In genomic region chr7:143123326-143123725, GRCh38 we compare ENCODE assay signal across 22 cellular contexts. TPM values are rescaled to one million over a fixed set of nuclear protein-coding genes. Genes with fewer than 3 reads are reported as not detected.
"Had no signal": no experiment of that assay in that cellular context is flagged by ENCODE, and none has a peak within 500 bp of the region (broad histone marks: within the 10 kb centered on the region; RNA-seq: fewer than 3 reads in every experiment).

No MANE protein-coding gene starts in this region.

RNA-seq across cellular contexts. Expression of gene PIP, which starts 8.6 kb away (rescaled TPM):
- total RNA-seq: naive thymus-derived CD8-positive, alpha-beta T cell; natural killer cell treated with Interleukin-12 subunit alpha and Interleukin-12 subunit beta and Interleukin-15 and Interleukin-18, amount 100 ng/mL, for 72 hours; neural crest cell; omental fat pad; osteocyte; pancreas; posterior vena cava; pulmonary artery endothelial cell; right atrium auricular region; sciatic nerve; skeletal muscle tissue; stomach; subcutaneous adipose tissue; temporal lobe; thyroid gland; tibial nerve; ureter had no signal
- polyA plus RNA-seq: naive thymus-derived CD8-positive, alpha-beta T cell; pancreas; small intestine had no signal

RNA-seq across cellular contexts. Expression of gene TAS2R39, which starts 59.9 kb away (rescaled TPM):
- total RNA-seq: naive thymus-derived CD8-positive, alpha-beta T cell; natural killer cell treated with Interleukin-12 subunit alpha and Interleukin-12 subunit beta and Interleukin-15 and Interleukin-18, amount 100 ng/mL, for 72 hours; neural crest cell; omental fat pad; osteocyte; pancreas; posterior vena cava; prostate gland; pulmonary artery endothelial cell; right atrium auricular region; sciatic nerve; skeletal muscle tissue; stomach; subcutaneous adipose tissue; temporal lobe; thoracic aorta; thyroid gland; tibial nerve; upper lobe of left lung; ureter; vagina had no signal
- polyA plus RNA-seq: naive thymus-derived CD8-positive, alpha-beta T cell; pancreas; small intestine; stomach had no signal
